ENCODE assay signal across 1 cellular context in the genomic region with DNA sequence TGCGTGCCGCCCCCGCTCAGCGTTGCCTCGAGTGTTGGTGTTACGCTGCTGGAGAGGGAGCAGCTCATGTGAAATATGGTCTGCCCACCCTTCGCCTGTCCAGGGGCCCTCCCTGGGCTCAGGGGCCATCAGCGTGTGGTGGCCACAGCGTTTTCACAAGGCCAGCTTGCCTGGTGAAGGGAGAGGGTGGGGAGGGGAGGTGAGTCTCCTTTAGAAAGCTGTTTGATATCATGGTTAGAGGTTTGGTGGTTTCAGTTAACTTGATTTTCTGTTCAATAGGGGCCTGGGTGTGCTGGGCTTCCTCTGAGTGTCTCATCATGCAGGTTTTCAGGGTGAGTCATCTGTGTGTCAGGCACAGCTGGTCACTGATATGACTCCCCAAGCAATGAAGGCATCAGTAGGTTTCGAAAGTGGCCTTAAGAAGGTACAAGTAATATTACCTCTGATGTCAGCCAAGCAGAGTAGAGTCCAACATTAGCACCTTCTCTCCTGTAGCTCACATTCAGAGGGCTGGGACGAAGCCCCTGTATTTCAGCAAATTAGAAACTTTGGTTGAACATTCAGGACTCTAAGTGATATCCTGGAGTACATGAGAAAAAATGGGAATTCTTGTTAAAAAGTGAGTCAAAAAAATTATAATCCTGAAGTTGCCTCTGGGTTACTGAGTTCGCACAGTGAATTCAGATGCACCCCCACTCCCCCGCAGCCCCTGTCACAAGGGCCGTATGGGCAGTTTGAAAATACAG.
TF ChIP-seq lines count a peak whose summit lies in the region.

No MANE protein-coding gene starts in this region.

TF ChIP-seq in WTC11, 78 proteins besides CTCF, POLR2A, EP300 and RAD21 (continued from another document):
- TF ChIP-seq, protein P1, sequence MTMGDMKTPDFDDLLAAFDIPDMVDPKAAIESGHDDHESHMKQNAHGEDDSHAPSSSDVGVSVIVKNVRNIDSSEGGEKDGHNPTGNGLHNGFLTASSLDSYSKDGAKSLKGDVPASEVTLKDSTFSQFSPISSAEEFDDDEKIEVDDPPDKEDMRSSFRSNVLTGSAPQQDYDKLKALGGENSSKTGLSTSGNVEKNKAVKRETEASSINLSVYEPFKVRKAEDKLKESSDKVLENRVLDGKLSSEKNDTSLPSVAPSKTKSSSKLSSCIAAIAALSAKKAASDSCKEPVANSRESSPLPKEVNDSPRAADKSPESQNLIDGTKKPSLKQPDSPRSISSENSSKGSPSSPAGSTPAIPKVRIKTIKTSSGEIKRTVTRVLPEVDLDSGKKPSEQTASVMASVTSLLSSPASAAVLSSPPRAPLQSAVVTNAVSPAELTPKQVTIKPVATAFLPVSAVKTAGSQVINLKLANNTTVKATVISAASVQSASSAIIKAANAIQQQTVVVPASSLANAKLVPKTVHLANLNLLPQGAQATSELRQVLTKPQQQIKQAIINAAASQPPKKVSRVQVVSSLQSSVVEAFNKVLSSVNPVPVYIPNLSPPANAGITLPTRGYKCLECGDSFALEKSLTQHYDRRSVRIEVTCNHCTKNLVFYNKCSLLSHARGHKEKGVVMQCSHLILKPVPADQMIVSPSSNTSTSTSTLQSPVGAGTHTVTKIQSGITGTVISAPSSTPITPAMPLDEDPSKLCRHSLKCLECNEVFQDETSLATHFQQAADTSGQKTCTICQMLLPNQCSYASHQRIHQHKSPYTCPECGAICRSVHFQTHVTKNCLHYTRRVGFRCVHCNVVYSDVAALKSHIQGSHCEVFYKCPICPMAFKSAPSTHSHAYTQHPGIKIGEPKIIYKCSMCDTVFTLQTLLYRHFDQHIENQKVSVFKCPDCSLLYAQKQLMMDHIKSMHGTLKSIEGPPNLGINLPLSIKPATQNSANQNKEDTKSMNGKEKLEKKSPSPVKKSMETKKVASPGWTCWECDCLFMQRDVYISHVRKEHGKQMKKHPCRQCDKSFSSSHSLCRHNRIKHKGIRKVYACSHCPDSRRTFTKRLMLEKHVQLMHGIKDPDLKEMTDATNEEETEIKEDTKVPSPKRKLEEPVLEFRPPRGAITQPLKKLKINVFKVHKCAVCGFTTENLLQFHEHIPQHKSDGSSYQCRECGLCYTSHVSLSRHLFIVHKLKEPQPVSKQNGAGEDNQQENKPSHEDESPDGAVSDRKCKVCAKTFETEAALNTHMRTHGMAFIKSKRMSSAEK (CRISPR knock-in tag; IDR thresholded peaks at IDR 0.05; ENCODE audit: borderline replicate concordance): no peak
- TF ChIP-seq ETV6 (CRISPR knock-in tag; IDR thresholded peaks at IDR 0.05): no peak
- TF ChIP-seq, protein P2, sequence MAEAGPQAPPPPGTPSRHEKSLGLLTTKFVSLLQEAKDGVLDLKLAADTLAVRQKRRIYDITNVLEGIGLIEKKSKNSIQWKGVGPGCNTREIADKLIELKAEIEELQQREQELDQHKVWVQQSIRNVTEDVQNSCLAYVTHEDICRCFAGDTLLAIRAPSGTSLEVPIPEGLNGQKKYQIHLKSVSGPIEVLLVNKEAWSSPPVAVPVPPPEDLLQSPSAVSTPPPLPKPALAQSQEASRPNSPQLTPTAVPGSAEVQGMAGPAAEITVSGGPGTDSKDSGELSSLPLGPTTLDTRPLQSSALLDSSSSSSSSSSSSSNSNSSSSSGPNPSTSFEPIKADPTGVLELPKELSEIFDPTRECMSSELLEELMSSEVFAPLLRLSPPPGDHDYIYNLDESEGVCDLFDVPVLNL (CRISPR knock-in tag; IDR thresholded peaks at IDR 0.05; ENCODE audit: borderline replicate concordance, low read depth): no peak
- TF ChIP-seq ZBTB21 (CRISPR knock-in tag; IDR thresholded peaks at IDR 0.05; ENCODE audit: borderline replicate concordance): no peak
- TF ChIP-seq NFYB (CRISPR knock-in tag; conservative IDR thresholded peaks at IDR 0.05; ENCODE audit: low read depth): no peak
- TF ChIP-seq, protein P3, sequence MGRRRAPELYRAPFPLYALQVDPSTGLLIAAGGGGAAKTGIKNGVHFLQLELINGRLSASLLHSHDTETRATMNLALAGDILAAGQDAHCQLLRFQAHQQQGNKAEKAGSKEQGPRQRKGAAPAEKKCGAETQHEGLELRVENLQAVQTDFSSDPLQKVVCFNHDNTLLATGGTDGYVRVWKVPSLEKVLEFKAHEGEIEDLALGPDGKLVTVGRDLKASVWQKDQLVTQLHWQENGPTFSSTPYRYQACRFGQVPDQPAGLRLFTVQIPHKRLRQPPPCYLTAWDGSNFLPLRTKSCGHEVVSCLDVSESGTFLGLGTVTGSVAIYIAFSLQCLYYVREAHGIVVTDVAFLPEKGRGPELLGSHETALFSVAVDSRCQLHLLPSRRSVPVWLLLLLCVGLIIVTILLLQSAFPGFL (CRISPR knock-in tag; IDR thresholded peaks at IDR 0.05; ENCODE audit: borderline replicate concordance): no peak
- TF ChIP-seq, protein P4, sequence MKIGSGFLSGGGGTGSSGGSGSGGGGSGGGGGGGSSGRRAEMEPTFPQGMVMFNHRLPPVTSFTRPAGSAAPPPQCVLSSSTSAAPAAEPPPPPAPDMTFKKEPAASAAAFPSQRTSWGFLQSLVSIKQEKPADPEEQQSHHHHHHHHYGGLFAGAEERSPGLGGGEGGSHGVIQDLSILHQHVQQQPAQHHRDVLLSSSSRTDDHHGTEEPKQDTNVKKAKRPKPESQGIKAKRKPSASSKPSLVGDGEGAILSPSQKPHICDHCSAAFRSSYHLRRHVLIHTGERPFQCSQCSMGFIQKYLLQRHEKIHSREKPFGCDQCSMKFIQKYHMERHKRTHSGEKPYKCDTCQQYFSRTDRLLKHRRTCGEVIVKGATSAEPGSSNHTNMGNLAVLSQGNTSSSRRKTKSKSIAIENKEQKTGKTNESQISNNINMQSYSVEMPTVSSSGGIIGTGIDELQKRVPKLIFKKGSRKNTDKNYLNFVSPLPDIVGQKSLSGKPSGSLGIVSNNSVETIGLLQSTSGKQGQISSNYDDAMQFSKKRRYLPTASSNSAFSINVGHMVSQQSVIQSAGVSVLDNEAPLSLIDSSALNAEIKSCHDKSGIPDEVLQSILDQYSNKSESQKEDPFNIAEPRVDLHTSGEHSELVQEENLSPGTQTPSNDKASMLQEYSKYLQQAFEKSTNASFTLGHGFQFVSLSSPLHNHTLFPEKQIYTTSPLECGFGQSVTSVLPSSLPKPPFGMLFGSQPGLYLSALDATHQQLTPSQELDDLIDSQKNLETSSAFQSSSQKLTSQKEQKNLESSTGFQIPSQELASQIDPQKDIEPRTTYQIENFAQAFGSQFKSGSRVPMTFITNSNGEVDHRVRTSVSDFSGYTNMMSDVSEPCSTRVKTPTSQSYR (CRISPR knock-in tag; IDR thresholded peaks at IDR 0.05): no peak
